In the genomic region with DNA sequence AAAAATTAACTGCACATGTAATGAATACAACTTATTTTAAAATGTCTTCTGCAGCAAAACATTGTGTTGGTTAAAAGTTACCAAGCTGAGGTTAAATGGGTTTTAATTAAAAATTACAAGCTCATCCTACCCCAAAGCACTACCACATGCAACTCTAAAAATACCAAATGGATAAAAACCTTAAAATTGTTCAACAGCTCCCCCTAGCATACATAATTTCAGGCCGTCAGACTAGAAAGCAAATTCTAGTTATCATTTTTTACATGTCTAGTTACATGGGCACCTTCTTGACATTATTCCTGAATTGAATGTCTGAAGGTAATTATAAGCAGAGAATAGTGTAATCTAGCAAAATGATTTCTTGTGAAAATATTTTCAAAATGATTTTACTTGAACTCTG, we compare ENCODE assay signal across 8 cellular contexts.
DNase-seq lines count a peak whose midpoint lies in the region; ATAC-seq and TF ChIP-seq lines count a peak whose summit lies in the region.

No MANE protein-coding gene starts in this region.

- TF ChIP-seq POLR2A in Peyer's patch (IDR thresholded peaks at IDR 0.05) (no peak), gastroesophageal sphincter (IDR thresholded peaks at IDR 0.05) (no peak)

- 0 to 22% methylated on average over 1 of the region's 1 CpG for WGBS in gastroesophageal sphincter (ENCODE audit: low coverage in 1 of 2), 2 donors

- H3K36me3 Mint-ChIP-seq in natural killer cell, result no peaks in the 10 kb centered on the region
- peaks cover 4% of the 10 kb centered on the region for H3K36me3 Mint-ChIP-seq in natural killer cell treated with Interleukin-12 subunit alpha and Interleukin-12 subunit beta and Interleukin-15 and Interleukin-18, amount 100 ng/mL, for 72 hours

- intact Hi-C loops in natural killer cell (cut with micrococcal nuclease), result no loop called here
- intact Hi-C loops in tibial artery (cut with DNase I; ENCODE audit: low total_unique reads), result no loop called here

- H3K9me3 Mint-ChIP-seq in natural killer cell, result no peaks in the 10 kb centered on the region
- H3K9me3 Mint-ChIP-seq in natural killer cell treated with Interleukin-12 subunit alpha and Interleukin-12 subunit beta and Interleukin-15 and Interleukin-18, amount 100 ng/mL, for 72 hours, result no peaks in the 10 kb centered on the region

- H3K4me3 ChIP-seq in Peyer's patch (no peak overlapping the region), gastroesophageal sphincter (no peak overlapping the region), tibial artery (no peak overlapping the region)

- no peak for TF ChIP-seq EP300 in gastroesophageal sphincter (IDR thresholded peaks at IDR 0.05)

- H3K4me1 ChIP-seq in Peyer's patch (peaks cover 0 to 11% (median 0%) of the 10 kb centered on the region in 4 donors), gastroesophageal sphincter (peaks cover 15 to 35% (median 17%) of the 10 kb centered on the region in 3 donors), tibial artery (peaks cover 0 to 31% (median 15%) of the 10 kb centered on the region in 4 donors)

- H3K9me3 ChIP-seq in Peyer's patch (no peaks in the 10 kb centered on the region), gastroesophageal sphincter (no peaks in the 10 kb centered on the region), tibial artery (no peaks in the 10 kb centered on the region)

- H3K36me3 ChIP-seq in Peyer's patch, result no peaks in the 10 kb centered on the region
- peaks cover 0 to 10% of the 10 kb centered on the region in 2 donors for H3K36me3 ChIP-seq in gastroesophageal sphincter
- H3K36me3 ChIP-seq in tibial artery, result no peaks in the 10 kb centered on the region

- ATAC-seq in natural killer cell, result peak in 2 of 3 donors; percentile 29 to 39
- ATAC-seq in natural killer cell treated with Interleukin-12 subunit alpha and Interleukin-12 subunit beta and Interleukin-15 and Interleukin-18, amount 100 ng/mL, for 72 hours, result no peak
- no peak for ATAC-seq in gastroesophageal sphincter

- H3K27me3 ChIP-seq in Peyer's patch (no peaks in the 10 kb centered on the region), gastroesophageal sphincter (no peaks in the 10 kb centered on the region), tibial artery (no peaks in the 10 kb centered on the region)

- TF ChIP-seq CTCF in natural killer cell (IDR thresholded peaks at IDR 0.05) (no peak), Peyer's patch (IDR thresholded peaks at IDR 0.05) (peak in 4 of 6 experiments; percentile 30 to 59 (median 43)), gastroesophageal sphincter (IDR thresholded peaks at IDR 0.05) (peak; percentile 43 to 75 (median 66)), tibial artery (IDR thresholded peaks at IDR 0.05) (peak; percentile 52 to 53)

- DNase-seq in natural killer cell (no peak), Peyer's patch (no peak), tibial artery (no peak), COLO668 (lab: John Stamatoyannopoulos, UW; ENCODE audit: unreplicated experiment) (no peak)
- DNase-seq in natural killer cell treated with Interleukin-12 subunit alpha and Interleukin-12 subunit beta and Interleukin-15 and Interleukin-18, amount 100 ng/mL, for 72 hours (ENCODE audit: low spot score), result no peak
- DNase-seq in stimulated activated naive CD4-positive, alpha-beta T cell treated with Interleukin-2 at 50 U/mL for 16 hours (lab: John Stamatoyannopoulos, UW), result no peak
- no peak for DNase-seq in central memory CD4-positive, alpha-beta T cell

- H3K27ac ChIP-seq in Peyer's patch, result no peak overlapping the region
- H3K27ac ChIP-seq in gastroesophageal sphincter, result peak overlapping the region in 2 of 4 donors; percentile 75 to 76
- H3K27ac ChIP-seq in tibial artery, result no peak overlapping the region

- no peak overlapping the region for H3K4me3 Mint-ChIP-seq in natural killer cell
- no peak overlapping the region for H3K4me3 Mint-ChIP-seq in natural killer cell treated with Interleukin-12 subunit alpha and Interleukin-12 subunit beta and Interleukin-15 and Interleukin-18, amount 100 ng/mL, for 72 hours

- peak overlapping the region; percentile 30 to 62 for H3K27ac Mint-ChIP-seq in natural killer cell
- H3K27ac Mint-ChIP-seq in natural killer cell treated with Interleukin-12 subunit alpha and Interleukin-12 subunit beta and Interleukin-15 and Interleukin-18, amount 100 ng/mL, for 72 hours, result peak overlapping the region in 1 of 2 donors; percentile 38

- peaks cover 82 to 84% of the 10 kb centered on the region in 2 donors for H3K4me1 Mint-ChIP-seq in natural killer cell
- peaks cover 33 to 54% of the 10 kb centered on the region in 2 donors for H3K4me1 Mint-ChIP-seq in natural killer cell treated with Interleukin-12 subunit alpha and Interleukin-12 subunit beta and Interleukin-15 and Interleukin-18, amount 100 ng/mL, for 72 hours (ENCODE audit: low read depth in 2 of 2)

- no peaks in the 10 kb centered on the region for H3K27me3 Mint-ChIP-seq in natural killer cell (ENCODE audit: low read depth in 2 of 2)
- no peaks in the 10 kb centered on the region for H3K27me3 Mint-ChIP-seq in natural killer cell treated with Interleukin-12 subunit alpha and Interleukin-12 subunit beta and Interleukin-15 and Interleukin-18, amount 100 ng/mL, for 72 hours

Comparison
In these comparisons a context has a peak if more than half of its experiments do, and no peak if none do; other contexts are left out.
1. ATAC-seq: peak in natural killer cell (2 of 3); none in natural killer cell treated with Interleukin-12 subunit alpha and Interleukin-12 subunit beta and Interleukin-15 and Interleukin-18, amount 100 ng/mL, for 72 hours (0 of 2) and gastroesophageal sphincter (single experiment).